ENCODE assay signal across 1 cellular context in the genomic region with DNA sequence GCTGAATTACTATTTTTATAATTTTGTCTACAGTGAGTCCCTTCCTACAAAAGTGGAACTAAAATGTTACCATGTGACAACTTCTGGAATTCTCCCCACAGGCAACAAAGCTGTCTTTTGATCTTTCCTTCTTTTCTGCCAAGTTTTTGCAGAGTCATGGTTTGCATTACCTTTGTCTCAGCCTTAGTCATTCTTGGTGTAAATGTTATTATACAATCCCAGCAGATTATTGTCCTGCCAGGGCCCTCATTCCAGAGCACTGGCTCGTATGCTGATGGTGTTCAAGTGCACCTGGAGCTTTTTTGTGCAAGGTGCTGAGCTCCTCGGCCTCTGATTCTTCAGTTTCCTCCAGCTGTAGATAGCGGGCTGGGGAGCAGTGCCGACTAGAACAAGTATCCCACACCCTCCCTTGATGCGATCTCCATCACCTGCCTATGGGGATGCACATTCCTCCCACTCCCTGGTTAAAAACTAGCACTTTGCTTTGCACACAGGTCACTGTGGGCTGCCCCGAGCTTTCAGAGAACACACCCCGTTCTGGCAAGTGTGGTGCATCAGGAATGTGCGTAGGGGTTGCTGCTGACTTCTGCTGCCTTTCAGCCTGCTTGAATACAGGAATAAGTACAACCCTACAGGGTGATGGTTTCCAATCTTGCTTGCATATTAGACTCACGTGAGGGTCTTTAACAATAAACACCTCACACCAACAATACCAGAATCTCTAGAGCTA.
TF ChIP-seq lines count a peak whose summit lies in the region.

No MANE protein-coding gene starts in this region.

TF ChIP-seq in H1, 55 proteins besides CTCF, POLR2A, EP300 and RAD21 (continued from another document):
- TF ChIP-seq TAF7 (optimal IDR thresholded peaks at IDR 0.05; ENCODE audit: borderline replicate concordance, low read depth, low read length) (no peak), SIRT6 (IDR thresholded peaks at IDR 0.05; ENCODE audit: low read length) (no peak), HDAC2 (IDR thresholded peaks at IDR 0.05; ENCODE audit: borderline replicate concordance in 1 of 2, low read depth in 2 of 2, low read length in 2 of 2) (no peak), FOSL1 (IDR thresholded peaks at IDR 0.05; ENCODE audit: insufficient read depth, low read depth, low read length) (no peak), HDAC6 (IDR thresholded peaks at IDR 0.05; ENCODE audit: low read depth, low read length) (no peak), BRCA1 (IDR thresholded peaks at IDR 0.05; ENCODE audit: low read depth, low read length) (no peak)
